Comparison of ENCODE assay signal across 1 cellular context in the genomic region with DNA sequence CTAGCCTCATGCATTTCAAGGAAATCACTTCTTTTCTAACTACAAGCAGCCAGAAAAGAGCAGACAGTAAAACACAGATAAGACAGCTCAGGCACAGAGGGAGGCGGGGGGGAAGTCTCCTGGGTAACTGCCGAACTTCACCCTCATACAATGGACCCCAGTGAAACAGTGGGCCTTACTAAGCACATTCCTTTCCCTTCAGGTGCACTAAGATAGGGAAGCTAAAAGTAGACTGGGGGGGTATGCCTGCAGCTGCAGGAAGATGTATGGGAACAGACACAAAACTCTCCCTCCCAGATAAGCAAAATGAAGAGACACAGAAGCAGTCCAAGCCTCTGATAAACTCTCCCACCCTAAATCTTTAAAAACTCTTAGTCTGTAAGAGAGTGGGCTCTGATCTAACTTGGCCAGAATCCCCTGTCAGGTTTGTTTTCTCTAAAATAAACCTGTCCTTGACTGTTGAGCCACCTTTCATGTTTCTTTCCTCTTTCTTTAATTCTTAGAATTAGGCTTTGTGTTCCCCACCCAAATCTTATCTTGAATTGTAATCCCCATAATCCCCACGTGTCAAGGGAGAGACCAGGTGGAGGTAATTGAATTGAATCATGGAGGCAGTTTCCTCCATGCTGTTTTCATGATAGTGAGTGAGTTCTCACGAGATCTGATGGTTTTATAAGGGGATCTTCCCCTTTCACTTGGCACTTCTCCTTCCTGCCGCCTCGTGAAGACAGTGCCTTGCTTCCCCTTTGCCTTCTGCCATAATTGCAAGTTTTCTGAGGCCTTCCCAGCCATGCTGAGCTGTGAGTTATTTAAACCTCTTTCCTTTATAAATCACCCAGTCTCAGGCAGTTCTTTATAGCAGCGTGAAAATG.
TF ChIP-seq lines count a peak whose summit lies in the region.
"Not testable (repeated sequence)": the region's sequence is repeated elsewhere in the genome, so short reads cannot be mapped to it uniquely, and the experiment has no call there.

No MANE protein-coding gene starts in this region.

TF ChIP-seq in K562, 482 proteins besides CTCF, POLR2A, EP300 and RAD21 (continued from another document):
- TF ChIP-seq, protein P1, sequence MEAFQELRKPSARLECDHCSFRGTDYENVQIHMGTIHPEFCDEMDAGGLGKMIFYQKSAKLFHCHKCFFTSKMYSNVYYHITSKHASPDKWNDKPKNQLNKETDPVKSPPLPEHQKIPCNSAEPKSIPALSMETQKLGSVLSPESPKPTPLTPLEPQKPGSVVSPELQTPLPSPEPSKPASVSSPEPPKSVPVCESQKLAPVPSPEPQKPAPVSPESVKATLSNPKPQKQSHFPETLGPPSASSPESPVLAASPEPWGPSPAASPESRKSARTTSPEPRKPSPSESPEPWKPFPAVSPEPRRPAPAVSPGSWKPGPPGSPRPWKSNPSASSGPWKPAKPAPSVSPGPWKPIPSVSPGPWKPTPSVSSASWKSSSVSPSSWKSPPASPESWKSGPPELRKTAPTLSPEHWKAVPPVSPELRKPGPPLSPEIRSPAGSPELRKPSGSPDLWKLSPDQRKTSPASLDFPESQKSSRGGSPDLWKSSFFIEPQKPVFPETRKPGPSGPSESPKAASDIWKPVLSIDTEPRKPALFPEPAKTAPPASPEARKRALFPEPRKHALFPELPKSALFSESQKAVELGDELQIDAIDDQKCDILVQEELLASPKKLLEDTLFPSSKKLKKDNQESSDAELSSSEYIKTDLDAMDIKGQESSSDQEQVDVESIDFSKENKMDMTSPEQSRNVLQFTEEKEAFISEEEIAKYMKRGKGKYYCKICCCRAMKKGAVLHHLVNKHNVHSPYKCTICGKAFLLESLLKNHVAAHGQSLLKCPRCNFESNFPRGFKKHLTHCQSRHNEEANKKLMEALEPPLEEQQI (IDR thresholded peaks at IDR 0.05) = peak; percentile 95
- TF ChIP-seq FOSL1 (tag; conservative IDR thresholded peaks at IDR 0.05) (0 out of 2 replicates have a peak, but pooled peaks have one; percentile 43), RFX1 (IDR thresholded peaks at IDR 0.05) (peak; percentile 61), SMARCA4 (IDR thresholded peaks at IDR 0.05) (peak; percentile 74), C11orf30 (IDR thresholded peaks at IDR 0.05; ENCODE audit: low read depth) (0 out of 2 replicates have a peak, but pooled peaks have one; percentile 13), ETV5 (CRISPR knock-in tag; IDR thresholded peaks at IDR 0.05; ENCODE audit: low read depth) (peak; percentile 82), CBFA2T3 (IDR thresholded peaks at IDR 0.05) (peak; percentile 97), NONO (IDR thresholded peaks at IDR 0.05; ENCODE audit: low read depth in 2 of 2, low read length in 1 of 2) (peak in 1 of 2 experiments; percentile 32; a peak in 1 of 4 replicates), STAT5A (IDR thresholded peaks at IDR 0.05; ENCODE audit: borderline replicate concordance, low read length) (peak; percentile 75), MEF2A (IDR thresholded peaks at IDR 0.05; ENCODE audit: control insufficient read depth, low read depth, low read length) (peak; percentile 61; the same call in 1 of the 2 replicates), MAFF (IDR thresholded peaks at IDR 0.05; ENCODE audit: low read length) (peak; percentile 62), LEF1 (IDR thresholded peaks at IDR 0.05) (peak; percentile 57; the same call in 1 of the 2 replicates), CXXC5 (CRISPR knock-in tag; IDR thresholded peaks at IDR 0.05) (peak; percentile 52; the same call in 1 of the 2 replicates), TRIM28 (IDR thresholded peaks at IDR 0.05) (peak; percentile 87; the same call in 1 of the 2 replicates), TBL1XR1 (IDR thresholded peaks at IDR 0.05; ENCODE audit: low read length in 2 of 2) (peak in 1 of 2 experiments; percentile 82; a peak in 2 of 4 replicates), NCOR1 (IDR thresholded peaks at IDR 0.05) (peak; percentile 95), FOXM1 (IDR thresholded peaks at IDR 0.05; ENCODE audit: low read depth) (peak; percentile 76; the same call in 1 of the 2 replicates), PML (IDR thresholded peaks at IDR 0.05; ENCODE audit: low read length) (peak; percentile 47; the same call in 1 of the 2 replicates), MTA3 (IDR thresholded peaks at IDR 0.05; ENCODE audit: borderline replicate concordance) (0 out of 2 replicates have a peak, but pooled peaks have one; percentile 26), CTBP1 (IDR thresholded peaks at IDR 0.05; ENCODE audit: borderline replicate concordance) (peak; percentile 89), MTA1 (IDR thresholded peaks at IDR 0.05; ENCODE audit: borderline replicate concordance) (peak; percentile 57; the same call in 1 of the 2 replicates), GATAD2A (IDR thresholded peaks at IDR 0.05) (peak; percentile 23; the same call in 1 of the 2 replicates)
- TF ChIP-seq, protein P2, sequence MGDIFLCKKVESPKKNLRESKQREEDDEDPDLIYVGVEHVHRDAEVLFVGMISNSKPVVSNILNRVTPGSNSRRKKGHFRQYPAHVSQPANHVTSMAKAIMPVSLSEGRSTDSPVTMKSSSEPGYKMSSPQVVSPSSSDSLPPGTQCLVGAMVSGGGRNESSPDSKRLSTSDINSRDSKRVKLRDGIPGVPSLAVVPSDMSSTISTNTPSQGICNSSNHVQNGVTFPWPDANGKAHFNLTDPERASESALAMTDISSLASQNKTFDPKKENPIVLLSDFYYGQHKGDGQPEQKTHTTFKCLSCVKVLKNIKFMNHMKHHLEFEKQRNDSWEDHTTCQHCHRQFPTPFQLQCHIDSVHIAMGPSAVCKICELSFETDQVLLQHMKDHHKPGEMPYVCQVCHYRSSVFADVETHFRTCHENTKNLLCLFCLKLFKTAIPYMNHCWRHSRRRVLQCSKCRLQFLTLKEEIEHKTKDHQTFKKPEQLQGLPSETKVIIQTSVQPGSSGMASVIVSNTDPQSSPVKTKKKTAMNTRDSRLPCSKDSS (IDR thresholded peaks at IDR 0.05; ENCODE audit: low read depth, partially characterized antibody) = peak; percentile 69
- TF ChIP-seq, protein P3, sequence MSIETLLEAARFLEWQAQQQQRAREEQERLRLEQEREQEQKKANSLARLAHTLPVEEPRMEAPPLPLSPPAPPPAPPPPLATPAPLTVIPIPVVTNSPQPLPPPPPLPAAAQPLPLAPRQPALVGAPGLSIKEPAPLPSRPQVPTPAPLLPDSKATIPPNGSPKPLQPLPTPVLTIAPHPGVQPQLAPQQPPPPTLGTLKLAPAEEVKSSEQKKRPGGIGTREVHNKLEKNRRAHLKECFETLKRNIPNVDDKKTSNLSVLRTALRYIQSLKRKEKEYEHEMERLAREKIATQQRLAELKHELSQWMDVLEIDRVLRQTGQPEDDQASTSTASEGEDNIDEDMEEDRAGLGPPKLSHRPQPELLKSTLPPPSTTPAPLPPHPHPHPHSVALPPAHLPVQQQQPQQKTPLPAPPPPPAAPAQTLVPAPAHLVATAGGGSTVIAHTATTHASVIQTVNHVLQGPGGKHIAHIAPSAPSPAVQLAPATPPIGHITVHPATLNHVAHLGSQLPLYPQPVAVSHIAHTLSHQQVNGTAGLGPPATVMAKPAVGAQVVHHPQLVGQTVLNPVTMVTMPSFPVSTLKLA (conservative IDR thresholded peaks at IDR 0.05) = peak in 1 of 2 experiments; percentile 65; a peak in 1 of 4 replicates
- TF ChIP-seq, protein P4, sequence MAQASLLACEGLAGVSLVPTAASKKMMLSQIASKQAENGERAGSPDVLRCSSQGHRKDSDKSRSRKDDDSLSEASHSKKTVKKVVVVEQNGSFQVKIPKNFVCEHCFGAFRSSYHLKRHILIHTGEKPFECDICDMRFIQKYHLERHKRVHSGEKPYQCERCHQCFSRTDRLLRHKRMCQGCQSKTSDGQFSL (CRISPR knock-in tag; IDR thresholded peaks at IDR 0.05) = peak; percentile 87
- TF ChIP-seq, protein P4 (tag; IDR thresholded peaks at IDR 0.05) = peak in 1 of 2 experiments; percentile 29; a peak in 2 of 4 replicates
- not testable (repeated sequence) for TF ChIP-seq FOXM1 (CRISPR knock-in tag; IDR thresholded peaks at IDR 0.05; ENCODE audit: low read depth)
- TF ChIP-seq, protein P5, sequence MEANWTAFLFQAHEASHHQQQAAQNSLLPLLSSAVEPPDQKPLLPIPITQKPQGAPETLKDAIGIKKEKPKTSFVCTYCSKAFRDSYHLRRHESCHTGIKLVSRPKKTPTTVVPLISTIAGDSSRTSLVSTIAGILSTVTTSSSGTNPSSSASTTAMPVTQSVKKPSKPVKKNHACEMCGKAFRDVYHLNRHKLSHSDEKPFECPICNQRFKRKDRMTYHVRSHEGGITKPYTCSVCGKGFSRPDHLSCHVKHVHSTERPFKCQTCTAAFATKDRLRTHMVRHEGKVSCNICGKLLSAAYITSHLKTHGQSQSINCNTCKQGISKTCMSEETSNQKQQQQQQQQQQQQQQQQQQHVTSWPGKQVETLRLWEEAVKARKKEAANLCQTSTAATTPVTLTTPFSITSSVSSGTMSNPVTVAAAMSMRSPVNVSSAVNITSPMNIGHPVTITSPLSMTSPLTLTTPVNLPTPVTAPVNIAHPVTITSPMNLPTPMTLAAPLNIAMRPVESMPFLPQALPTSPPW (CRISPR knock-in tag; IDR thresholded peaks at IDR 0.05) = peak; percentile 68
- TF ChIP-seq, protein P6, sequence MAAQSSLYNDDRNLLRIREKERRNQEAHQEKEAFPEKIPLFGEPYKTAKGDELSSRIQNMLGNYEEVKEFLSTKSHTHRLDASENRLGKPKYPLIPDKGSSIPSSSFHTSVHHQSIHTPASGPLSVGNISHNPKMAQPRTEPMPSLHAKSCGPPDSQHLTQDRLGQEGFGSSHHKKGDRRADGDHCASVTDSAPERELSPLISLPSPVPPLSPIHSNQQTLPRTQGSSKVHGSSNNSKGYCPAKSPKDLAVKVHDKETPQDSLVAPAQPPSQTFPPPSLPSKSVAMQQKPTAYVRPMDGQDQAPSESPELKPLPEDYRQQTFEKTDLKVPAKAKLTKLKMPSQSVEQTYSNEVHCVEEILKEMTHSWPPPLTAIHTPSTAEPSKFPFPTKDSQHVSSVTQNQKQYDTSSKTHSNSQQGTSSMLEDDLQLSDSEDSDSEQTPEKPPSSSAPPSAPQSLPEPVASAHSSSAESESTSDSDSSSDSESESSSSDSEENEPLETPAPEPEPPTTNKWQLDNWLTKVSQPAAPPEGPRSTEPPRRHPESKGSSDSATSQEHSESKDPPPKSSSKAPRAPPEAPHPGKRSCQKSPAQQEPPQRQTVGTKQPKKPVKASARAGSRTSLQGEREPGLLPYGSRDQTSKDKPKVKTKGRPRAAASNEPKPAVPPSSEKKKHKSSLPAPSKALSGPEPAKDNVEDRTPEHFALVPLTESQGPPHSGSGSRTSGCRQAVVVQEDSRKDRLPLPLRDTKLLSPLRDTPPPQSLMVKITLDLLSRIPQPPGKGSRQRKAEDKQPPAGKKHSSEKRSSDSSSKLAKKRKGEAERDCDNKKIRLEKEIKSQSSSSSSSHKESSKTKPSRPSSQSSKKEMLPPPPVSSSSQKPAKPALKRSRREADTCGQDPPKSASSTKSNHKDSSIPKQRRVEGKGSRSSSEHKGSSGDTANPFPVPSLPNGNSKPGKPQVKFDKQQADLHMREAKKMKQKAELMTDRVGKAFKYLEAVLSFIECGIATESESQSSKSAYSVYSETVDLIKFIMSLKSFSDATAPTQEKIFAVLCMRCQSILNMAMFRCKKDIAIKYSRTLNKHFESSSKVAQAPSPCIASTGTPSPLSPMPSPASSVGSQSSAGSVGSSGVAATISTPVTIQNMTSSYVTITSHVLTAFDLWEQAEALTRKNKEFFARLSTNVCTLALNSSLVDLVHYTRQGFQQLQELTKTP (IDR thresholded peaks at IDR 0.05; ENCODE audit: low read depth in 1 of 2, partially characterized antibody in 2 of 2) = peak; percentile 66 to 75
